ENCODE assay signal across 1 cellular context in the genomic region with DNA sequence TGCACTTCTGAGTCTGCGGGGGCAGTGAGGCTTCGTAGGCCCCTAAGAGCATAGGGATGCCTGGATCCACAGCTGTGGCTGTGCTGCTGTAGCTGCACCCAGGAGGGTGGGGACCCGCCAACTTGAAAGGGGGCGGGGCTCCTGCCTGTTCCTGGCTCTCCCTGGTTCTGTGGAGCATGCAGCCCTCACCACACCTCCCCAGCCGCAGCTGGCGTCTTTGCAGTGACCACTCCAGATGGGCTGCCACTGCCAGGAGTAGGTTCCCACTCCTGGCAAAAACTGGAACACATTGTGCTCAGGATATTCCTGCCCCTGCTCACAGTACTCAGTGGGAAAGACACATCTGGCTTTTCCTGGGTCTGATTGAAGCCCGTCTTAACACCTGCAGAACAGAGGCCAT.
TF ChIP-seq lines count a peak whose summit lies in the region.

No MANE protein-coding gene starts in this region.

TF ChIP-seq in HEK293, 187 proteins besides CTCF, POLR2A, EP300 and RAD21 (continued from another document):
- TF ChIP-seq, protein P1, sequence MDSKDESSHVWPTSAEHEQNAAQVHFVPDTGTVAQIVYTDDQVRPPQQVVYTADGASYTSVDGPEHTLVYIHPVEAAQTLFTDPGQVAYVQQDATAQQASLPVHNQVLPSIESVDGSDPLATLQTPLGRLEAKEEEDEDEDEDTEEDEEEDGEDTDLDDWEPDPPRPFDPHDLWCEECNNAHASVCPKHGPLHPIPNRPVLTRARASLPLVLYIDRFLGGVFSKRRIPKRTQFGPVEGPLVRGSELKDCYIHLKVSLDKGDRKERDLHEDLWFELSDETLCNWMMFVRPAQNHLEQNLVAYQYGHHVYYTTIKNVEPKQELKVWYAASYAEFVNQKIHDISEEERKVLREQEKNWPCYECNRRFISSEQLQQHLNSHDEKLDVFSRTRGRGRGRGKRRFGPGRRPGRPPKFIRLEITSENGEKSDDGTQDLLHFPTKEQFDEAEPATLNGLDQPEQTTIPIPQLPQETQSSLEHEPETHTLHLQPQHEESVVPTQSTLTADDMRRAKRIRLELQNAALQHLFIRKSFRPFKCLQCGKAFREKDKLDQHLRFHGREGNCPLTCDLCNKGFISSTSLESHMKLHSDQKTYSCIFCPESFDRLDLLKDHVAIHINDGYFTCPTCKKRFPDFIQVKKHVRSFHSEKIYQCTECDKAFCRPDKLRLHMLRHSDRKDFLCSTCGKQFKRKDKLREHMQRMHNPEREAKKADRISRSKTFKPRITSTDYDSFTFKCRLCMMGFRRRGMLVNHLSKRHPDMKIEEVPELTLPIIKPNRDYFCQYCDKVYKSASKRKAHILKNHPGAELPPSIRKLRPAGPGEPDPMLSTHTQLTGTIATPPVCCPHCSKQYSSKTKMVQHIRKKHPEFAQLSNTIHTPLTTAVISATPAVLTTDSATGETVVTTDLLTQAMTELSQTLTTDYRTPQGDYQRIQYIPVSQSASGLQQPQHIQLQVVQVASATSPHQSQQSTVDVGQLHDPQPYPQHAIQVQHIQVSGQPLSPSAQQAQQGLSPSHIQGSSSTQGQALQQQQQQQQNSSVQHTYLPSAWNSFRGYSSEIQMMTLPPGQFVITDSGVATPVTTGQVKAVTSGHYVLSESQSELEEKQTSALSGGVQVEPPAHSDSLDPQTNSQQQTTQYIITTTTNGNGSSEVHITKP (tag by site-specific recombination; IDR thresholded peaks at IDR 0.05) = peak; percentile 33
- no peak for TF ChIP-seq ZNF350 (tag by site-specific recombination; IDR thresholded peaks at IDR 0.05)
- TF ChIP-seq, protein P2, sequence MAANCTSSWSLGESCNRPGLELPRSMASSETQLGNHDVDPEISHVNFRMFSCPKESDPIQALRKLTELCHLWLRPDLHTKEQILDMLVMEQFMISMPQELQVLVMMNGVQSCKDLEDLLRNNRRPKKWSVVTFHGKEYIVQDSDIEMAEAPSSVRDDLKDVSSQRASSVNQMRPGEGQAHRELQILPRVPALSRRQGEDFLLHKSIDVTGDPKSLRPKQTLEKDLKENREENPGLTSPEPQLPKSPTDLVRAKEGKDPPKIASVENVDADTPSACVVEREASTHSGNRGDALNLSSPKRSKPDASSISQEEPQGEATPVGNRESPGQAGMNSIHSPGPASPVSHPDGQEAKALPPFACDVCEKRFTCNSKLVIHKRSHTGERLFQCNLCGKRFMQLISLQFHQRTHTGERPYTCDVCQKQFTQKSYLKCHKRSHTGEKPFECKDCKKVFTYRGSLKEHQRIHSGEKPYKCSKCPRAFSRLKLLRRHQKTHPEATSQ (tag by site-specific recombination; IDR thresholded peaks at IDR 0.05) = no peak
- TF ChIP-seq, protein P3, sequence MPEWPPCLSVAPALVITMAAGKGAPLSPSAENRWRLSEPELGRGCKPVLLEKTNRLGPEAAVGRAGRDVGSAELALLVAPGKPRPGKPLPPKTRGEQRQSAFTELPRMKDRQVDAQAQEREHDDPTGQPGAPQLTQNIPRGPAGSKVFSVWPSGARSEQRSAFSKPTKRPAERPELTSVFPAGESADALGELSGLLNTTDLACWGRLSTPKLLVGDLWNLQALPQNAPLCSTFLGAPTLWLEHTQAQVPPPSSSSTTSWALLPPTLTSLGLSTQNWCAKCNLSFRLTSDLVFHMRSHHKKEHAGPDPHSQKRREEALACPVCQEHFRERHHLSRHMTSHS (tag by site-specific recombination; IDR thresholded peaks at IDR 0.05) = no peak
- no peak for TF ChIP-seq ZNF621 (tag by site-specific recombination; IDR thresholded peaks at IDR 0.05)
- no peak for TF ChIP-seq ZNF404 (tag by site-specific recombination; IDR thresholded peaks at IDR 0.05)
- TF ChIP-seq KLF7 (tag by site-specific recombination; IDR thresholded peaks at IDR 0.05; ENCODE audit: borderline replicate concordance) = no peak
- TF ChIP-seq KLF1 (tag by site-specific recombination; IDR thresholded peaks at IDR 0.05) = 0 out of 2 replicates have a peak, but pooled peaks have one; percentile 15
- no peak for TF ChIP-seq ZNF341 (tag by site-specific recombination; IDR thresholded peaks at IDR 0.05; ENCODE audit: low read depth)
TF ChIP-seq in HEK293: peak in this region for 4.
